In genomic region chr2:16553222-16553621, GRCh38 we compare ENCODE assay signal across 8 cellular contexts.
A peak's percentile ranks its signal among the peaks of the same experiment; 100 is the strongest.
DNase-seq lines count a peak whose midpoint lies in the region; ATAC-seq and TF ChIP-seq lines count a peak whose summit lies in the region.

No MANE protein-coding gene starts in this region.

- no peaks in the 10 kb centered on the region for H3K4me1 Mint-ChIP-seq in activated naive CD8-positive, alpha-beta T cell treated with anti-CD3 and anti-CD28 coated beads for 36 hours

- H3K27me3 Mint-ChIP-seq in activated naive CD8-positive, alpha-beta T cell treated with anti-CD3 and anti-CD28 coated beads for 36 hours, result peaks cover 14% of the 10 kb centered on the region

- H3K36me3 Mint-ChIP-seq in activated naive CD8-positive, alpha-beta T cell treated with anti-CD3 and anti-CD28 coated beads for 36 hours, result no peaks in the 10 kb centered on the region

- WGBS in stomach, 5 donors, result 56 to 68% (median 60%) methylated on average over 4 of the region's 4 CpGs

- H3F3A ChIP-seq in MM.1S (ENCODE audit: insufficient read depth, low read length), result no peaks in the 10 kb centered on the region

- no peaks in the 10 kb centered on the region for H3K27me3 ChIP-seq in MM.1S (replicated peaks; ENCODE audit: insufficient read depth, low read length)
- no peaks in the 10 kb centered on the region for H3K27me3 ChIP-seq in stomach

- DNase-seq in stimulated activated CD4-positive, alpha-beta T cell treated with anti-CD3 and anti-CD28 coated beads, Interleukin-15, amount 100 ng/mL, for 24 hours, result peak; percentile 32
- DNase-seq in stimulated activated CD4-positive, alpha-beta T cell treated with anti-CD3 and anti-CD28 coated beads, Interleukin-1b, Interleukin-23, amount 100 ng/mL, for 48 hours, result no peak
- DNase-seq in MM.1S, result peak; percentile 41
- peak; percentile 3 for DNase-seq in activated naive CD8-positive, alpha-beta T cell treated with anti-CD3 and anti-CD28 coated beads for 36 hours
- DNase-seq in iPS-NIHi7 (ENCODE audit: extremely low spot score), result peak; percentile 56
- peak; percentile 28 for DNase-seq in stomach
- DNase-seq in NCI-H446 treated with DMSO at 0.1 percent for 48 hours (lab: John Stamatoyannopoulos, UW), result no peak

- H3K9ac ChIP-seq in MM.1S (ENCODE audit: low read length), result no peak overlapping the region

- H3K9me2 ChIP-seq in MM.1S (replicated peaks; ENCODE audit: insufficient read depth, low read length), result no peaks in the 10 kb centered on the region

- no peak for TF ChIP-seq POLR2A in stomach (IDR thresholded peaks at IDR 0.05)

- no peak overlapping the region for H3K27ac Mint-ChIP-seq in activated naive CD8-positive, alpha-beta T cell treated with anti-CD3 and anti-CD28 coated beads for 36 hours

- no peak for TF ChIP-seq EP300 in stomach (IDR thresholded peaks at IDR 0.05)

- H2AFZ ChIP-seq in MM.1S (ENCODE audit: low read length), result no peak overlapping the region

- no peak overlapping the region for H3K4me3 ChIP-seq in MM.1S (ENCODE audit: low read length)
- H3K4me3 ChIP-seq in stomach, result no peak overlapping the region

- H4K20me1 ChIP-seq in MM.1S (ENCODE audit: insufficient read depth, low read length), result no peaks in the 10 kb centered on the region

- no peaks in the 10 kb centered on the region for H3K9me3 Mint-ChIP-seq in activated naive CD8-positive, alpha-beta T cell treated with anti-CD3 and anti-CD28 coated beads for 36 hours

- H3K9me3 ChIP-seq in MM.1S (replicated peaks; ENCODE audit: insufficient read depth, low read length) (no peaks in the 10 kb centered on the region), stomach (no peaks in the 10 kb centered on the region)

- H3K79me2 ChIP-seq in MM.1S (ENCODE audit: low read length), result no peaks in the 10 kb centered on the region

- H3K4me3 Mint-ChIP-seq in activated naive CD8-positive, alpha-beta T cell treated with anti-CD3 and anti-CD28 coated beads for 36 hours, result no peak overlapping the region

- intact Hi-C loops in stomach (cut with DNase I; ENCODE audit: low total_unique reads), result no loop called here

- H3K27ac ChIP-seq in MM.1S (ENCODE audit: low read length), result no peak overlapping the region
- H3K27ac ChIP-seq in stomach, result no peak overlapping the region

- no peak overlapping the region for H3K4me2 ChIP-seq in MM.1S (ENCODE audit: low read depth, low read length)

- H3K36me3 ChIP-seq in MM.1S (replicated peaks; ENCODE audit: insufficient read depth, low read length), result no peaks in the 10 kb centered on the region
- H3K36me3 ChIP-seq in stomach, result peaks cover 0 to 56% (median 43%) of the 10 kb centered on the region in 4 donors

- H3K4me1 ChIP-seq in MM.1S (ENCODE audit: low read length), result no peaks in the 10 kb centered on the region
- no peaks in the 10 kb centered on the region for H3K4me1 ChIP-seq in stomach

- TF ChIP-seq CTCF in MM.1S (IDR thresholded peaks at IDR 0.05; ENCODE audit: low read length) (peak; percentile 65), stomach (IDR thresholded peaks at IDR 0.05) (peak in 4 of 7 experiments; percentile 22 to 48 (median 42))

- no peak for ATAC-seq in GM21825 (IDR thresholded peaks at IDR 0.05; ENCODE audit: unreplicated experiment)

Comparison
In these comparisons a context has a peak if more than half of its experiments do, and no peak if none do; other contexts are left out.
1. DNase-seq: peak in stimulated activated CD4-positive, alpha-beta T cell treated with anti-CD3 and anti-CD28 coated beads, Interleukin-15, amount 100 ng/mL, for 24 hours (single experiment), MM.1S (single experiment), activated naive CD8-positive, alpha-beta T cell treated with anti-CD3 and anti-CD28 coated beads for 36 hours (single experiment), iPS-NIHi7 (single experiment) and stomach (single experiment); none in stimulated activated CD4-positive, alpha-beta T cell treated with anti-CD3 and anti-CD28 coated beads, Interleukin-1b, Interleukin-23, amount 100 ng/mL, for 48 hours (single experiment) and NCI-H446 treated with DMSO at 0.1 percent for 48 hours (single experiment).